8 cellular contexts compared by ENCODE assay signal in the genomic region with DNA sequence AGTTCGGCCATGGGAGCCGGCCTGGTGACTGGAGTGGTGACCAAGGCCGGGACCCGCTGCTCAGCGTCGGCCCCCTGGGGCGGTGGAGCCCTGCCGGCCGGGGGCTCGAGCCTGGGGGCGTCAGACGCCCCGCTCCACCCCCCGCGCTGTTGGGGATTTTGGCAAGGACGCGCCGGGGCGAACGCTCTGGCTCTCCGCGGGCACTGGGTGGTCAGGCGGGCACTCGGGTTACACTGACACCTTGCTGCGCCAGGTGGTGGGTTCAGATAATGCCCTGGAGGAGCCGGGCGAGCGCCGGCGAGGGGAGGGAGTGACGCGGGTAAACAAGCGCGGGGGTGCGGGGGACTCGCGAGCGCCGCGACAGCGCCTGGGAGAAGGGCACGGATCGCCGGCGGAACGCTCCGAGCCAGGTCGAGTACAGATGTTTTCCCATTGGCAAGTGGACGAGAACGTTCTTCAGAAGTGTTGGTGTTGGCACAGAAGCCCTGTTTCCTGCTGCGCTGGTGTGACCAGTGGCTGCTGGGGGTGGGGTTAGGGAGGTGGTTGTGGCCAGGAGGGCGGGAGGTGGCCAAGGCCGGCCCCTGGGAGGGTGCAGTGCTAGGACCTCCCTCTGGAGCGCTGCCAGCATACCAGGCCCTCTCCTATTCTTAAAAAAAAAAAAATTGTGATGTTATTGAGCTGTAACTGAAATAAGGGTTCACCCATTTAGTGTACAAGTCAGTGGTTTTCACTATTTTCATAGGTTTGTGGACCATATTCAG. TPM values are rescaled to one million over a fixed set of nuclear protein-coding genes. Genes with fewer than 3 reads are reported as not detected.
A peak's percentile ranks its signal among the peaks of the same experiment; 100 is the strongest.
DNase-seq lines count a peak whose midpoint lies in the region; ATAC-seq, FAIRE-seq and TF ChIP-seq lines count a peak whose summit lies in the region.

No MANE protein-coding gene starts in this region.

- H3K36me3 ChIP-seq in bronchial epithelial cell (ENCODE audit: control insufficient read depth, insufficient read depth, low read length) (peaks cover 38% of the 10 kb centered on the region), smooth muscle cell (ENCODE audit: low read depth) (peaks cover 5% of the 10 kb centered on the region)

- no peak overlapping the region for H2AFZ ChIP-seq in smooth muscle cell (ENCODE audit: low read depth)

- H3K27me3 ChIP-seq in bronchial epithelial cell (ENCODE audit: control insufficient read depth, insufficient read depth, low read length): no peaks in the 10 kb centered on the region
- no peaks in the 10 kb centered on the region for H3K27me3 ChIP-seq in smooth muscle cell (ENCODE audit: low read depth)

- WGBS in smooth muscle cell (ENCODE audit: low lambda C conversion rate): 1% methylated on average over 47 of the region's 54 CpGs

- DNase-seq in SIG-M5 treated with dmso at 0.1 percent for 504 hours (lab: John Stamatoyannopoulos, UW; ENCODE audit: unreplicated experiment) (peak; percentile 86), SIG-M5 (lab: John Stamatoyannopoulos, UW) (no peak), NCI-H2029 treated with DMSO at 0.1 percent for 48 hours (lab: John Stamatoyannopoulos, UW) (peak; percentile 95), bronchial epithelial cell (ENCODE audit: low read depth) (peak; percentile 80), inferior parietal cortex (ENCODE audit: extremely low spot score) (peak; percentile 76), smooth muscle cell (lab: John Stamatoyannopoulos, UW; ENCODE audit: unreplicated experiment) (peak; percentile 45)

- FAIRE-seq in bronchial epithelial cell (lab: Jason Lieb, UNC): no peak

- H4K20me1 ChIP-seq in smooth muscle cell (ENCODE audit: low read depth): peaks cover 54% of the 10 kb centered on the region

- peak; percentile 26 for ATAC-seq in HG02970 (IDR thresholded peaks at IDR 0.05; ENCODE audit: low FRiP score, unreplicated experiment)

- TF ChIP-seq CTCF in WI38 (IDR thresholded peaks at IDR 0.05; ENCODE audit: low read depth, low read length) (no peak), bronchial epithelial cell (IDR thresholded peaks at IDR 0.05; ENCODE audit: insufficient read depth, low read length, severe bottlenecking) (no peak), smooth muscle cell (IDR thresholded peaks at IDR 0.05; ENCODE audit: borderline replicate concordance, insufficient read depth, poor library complexity, severe bottlenecking) (no peak)

- H3K9me3 ChIP-seq in smooth muscle cell (replicated peaks; ENCODE audit: low read depth): no peaks in the 10 kb centered on the region

- peaks cover 40% of the 10 kb centered on the region for H3K4me1 ChIP-seq in smooth muscle cell (ENCODE audit: low read depth)

- peak overlapping the region; percentile 100 for H3K27ac ChIP-seq in smooth muscle cell (ENCODE audit: low read depth)

- H3K79me2 ChIP-seq in smooth muscle cell (ENCODE audit: low read depth): peaks cover 29% of the 10 kb centered on the region

- peak overlapping the region; percentile 96 for H3K4me2 ChIP-seq in smooth muscle cell

- H3K4me3 ChIP-seq in WI38 (ENCODE audit: low read depth, low read length): peak overlapping the region; percentile 98
- H3K4me3 ChIP-seq in bronchial epithelial cell (ENCODE audit: low read depth, low read length): peak overlapping the region; percentile 92
- H3K4me3 ChIP-seq in smooth muscle cell: peak overlapping the region; percentile 95

- peak overlapping the region; percentile 99 for H3K9ac ChIP-seq in smooth muscle cell (ENCODE audit: low read depth)

- H3F3A ChIP-seq in smooth muscle cell (ENCODE audit: low read depth): peaks cover 23% of the 10 kb centered on the region

RNA-seq across cellular contexts. Expression of gene SQSTM1, which starts 0.8 kb away (rescaled TPM):
- total RNA-seq in bronchial epithelial cell (686 and 733 TPM in 2 replicates), smooth muscle cell (114 and 129 TPM in 2 replicates)
- 159 and 262 TPM in 2 replicates for polyA plus RNA-seq in smooth muscle cell

RNA-seq across cellular contexts. Expression of gene MGAT4B, which starts 14.8 kb away (rescaled TPM):
- total RNA-seq in bronchial epithelial cell: 109 and 151 TPM in 2 replicates
- total RNA-seq in smooth muscle cell: 60.0 and 60.6 TPM in 2 replicates
- polyA plus RNA-seq in smooth muscle cell: 121 and 140 TPM in 2 replicates

RNA-seq across cellular contexts. Expression of gene LTC4S, which starts 27.7 kb away (rescaled TPM):
- total RNA-seq in bronchial epithelial cell (0.26 and 0.38 TPM in 2 replicates), smooth muscle cell (not detected in 2 replicates)
- 0.83 TPM in 1 of 2 replicates, not detected in the other for polyA plus RNA-seq in smooth muscle cell

RNA-seq across cellular contexts. Expression of gene MRNIP, which starts 37.1 kb away (rescaled TPM):
- total RNA-seq in bronchial epithelial cell (10.6 and 11.8 TPM in 2 replicates), smooth muscle cell (16.5 and 22.8 TPM in 2 replicates)
- 11.9 and 19.9 TPM in 2 replicates for polyA plus RNA-seq in smooth muscle cell
